In the genomic region with DNA sequence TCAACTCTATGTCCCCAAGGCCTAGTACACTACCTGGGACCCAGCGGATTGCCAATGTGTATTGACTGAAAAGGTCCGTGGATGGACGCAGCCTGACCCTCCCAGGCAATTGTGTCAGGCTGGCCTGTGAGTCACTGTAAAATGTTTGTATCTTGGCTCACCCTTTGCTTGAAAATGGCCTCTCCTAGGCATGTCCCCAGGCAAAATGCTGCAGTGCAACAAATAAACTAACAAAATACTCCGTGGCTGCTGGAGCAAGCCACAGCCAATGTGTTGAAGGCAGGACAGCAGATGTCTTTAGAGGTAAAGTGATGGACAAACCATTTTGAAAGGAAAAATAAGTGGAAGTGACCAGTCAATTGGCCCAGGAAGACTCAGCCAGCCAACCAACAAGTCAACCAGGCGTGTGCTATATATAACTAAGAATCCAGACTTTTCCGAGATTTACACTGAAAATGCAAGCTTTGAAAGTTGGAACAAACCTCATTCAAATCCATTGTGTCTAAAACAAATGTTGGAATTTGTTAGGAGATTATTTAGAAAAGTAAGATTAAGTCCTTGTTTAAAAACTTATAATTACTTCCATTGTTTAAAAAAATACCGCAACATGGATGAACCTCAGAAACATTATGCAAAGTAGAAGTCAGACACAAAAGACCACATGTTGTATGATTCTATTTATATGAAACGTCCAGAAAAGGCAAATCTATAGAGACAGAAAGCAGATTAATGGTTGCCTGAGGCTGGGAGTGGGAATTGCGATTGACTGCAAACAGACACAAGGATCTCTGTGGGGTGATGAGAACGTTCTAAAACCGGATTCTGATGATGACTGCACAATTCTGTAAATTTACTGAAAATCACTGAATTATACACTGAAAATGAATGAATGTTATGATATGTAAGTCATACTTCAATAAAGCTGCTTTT, we compare ENCODE assay signal across 16 cellular contexts.
"Had no signal": no experiment of that assay in that cellular context is flagged by ENCODE, and none has a peak within 500 bp of the region (broad histone marks: within the 10 kb centered on the region; RNA-seq: fewer than 3 reads in every experiment).

No MANE protein-coding gene starts in this region.

- ATAC-seq: stimulated activated naive CD8-positive, alpha-beta T cell treated with anti-CD3 and anti-CD28 coated beads, Interleukin-15, Interleukin-2, amounts not matched to agents 100 U/mL and 50 U/mL, for 24 hours; T-helper 17 cell; upper lobe of right lung had no signal

- H3K27me3 ChIP-seq: brain microvascular endothelial cell, suprapubic skin, upper lobe of right lung had no signal

- H3K9me3 ChIP-seq: suprapubic skin, upper lobe of right lung had no signal

- H3K36me3 Mint-ChIP-seq: activated naive CD4-positive, alpha-beta T cell treated with anti-CD3 and anti-CD28 coated beads, Interleukin-2, amount 50 U/mL, for 24 hours had no signal

- FAIRE-seq: TTC549 had no signal

- H3K4me1 ChIP-seq: suprapubic skin, upper lobe of right lung had no signal

- H3K4me1 Mint-ChIP-seq: activated naive CD4-positive, alpha-beta T cell treated with anti-CD3 and anti-CD28 coated beads, Interleukin-2, amount 50 U/mL, for 24 hours; T-helper 17 cell had no signal

- H3K27ac ChIP-seq: brain microvascular endothelial cell, suprapubic skin, upper lobe of right lung had no signal

- H3K4me3 ChIP-seq: suprapubic skin, upper lobe of right lung had no signal

- H3K27me3 Mint-ChIP-seq: activated naive CD4-positive, alpha-beta T cell treated with anti-CD3 and anti-CD28 coated beads, Interleukin-2, amount 50 U/mL, for 24 hours; T-helper 17 cell had no signal

- H3K4me3 Mint-ChIP-seq: activated naive CD4-positive, alpha-beta T cell treated with anti-CD3 and anti-CD28 coated beads, Interleukin-2, amount 50 U/mL, for 24 hours; nephron; T-helper 17 cell had no signal

- H3K36me3 ChIP-seq: brain microvascular endothelial cell, suprapubic skin, upper lobe of right lung had no signal

- H3K27ac Mint-ChIP-seq: activated naive CD4-positive, alpha-beta T cell treated with anti-CD3 and anti-CD28 coated beads, Interleukin-2, amount 50 U/mL, for 24 hours; activated T-helper 2 cell treated with anti-CD3 and anti-CD28 coated beads, Interferon-gamma antibody, Interleukin-2, Interleukin-4, amounts not matched to agents 10 μg/mL and 5 μg/mL and 100 μg/mL, durations not matched to agents 14 hours and 24 hours and 36 hours; nephron; T-helper 17 cell had no signal

- DNase-seq: activated CD4-positive, alpha-beta T cell treated with anti-CD3 and anti-CD28 coated beads, Interleukin-2, amount 50 U/mL, for 1 hour; activated CD4-positive, CD25-positive, alpha-beta regulatory T cell; amygdala; brain microvascular endothelial cell; glutamatergic neuron; mesendoderm; stimulated activated CD4-positive, alpha-beta T cell treated with anti-CD3 and anti-CD28 coated beads, Interleukin-4, amount 100 ng/mL, for 1 hour; stimulated activated CD8-positive, alpha-beta memory T cell treated with anti-CD3 and anti-CD28 coated beads, Interleukin-4, amount 100 ng/mL, for 48 hours; stimulated activated naive CD8-positive, alpha-beta T cell treated with anti-CD3 and anti-CD28 coated beads, Interleukin-15, Interleukin-2, amounts not matched to agents 100 U/mL and 50 U/mL, for 24 hours; T-helper 17 cell; upper lobe of right lung had no signal

- H3K9me3 Mint-ChIP-seq: activated naive CD4-positive, alpha-beta T cell treated with anti-CD3 and anti-CD28 coated beads, Interleukin-2, amount 50 U/mL, for 24 hours; nephron had no signal
